ENCODE assay signal across 30 cellular contexts in the genomic region with DNA sequence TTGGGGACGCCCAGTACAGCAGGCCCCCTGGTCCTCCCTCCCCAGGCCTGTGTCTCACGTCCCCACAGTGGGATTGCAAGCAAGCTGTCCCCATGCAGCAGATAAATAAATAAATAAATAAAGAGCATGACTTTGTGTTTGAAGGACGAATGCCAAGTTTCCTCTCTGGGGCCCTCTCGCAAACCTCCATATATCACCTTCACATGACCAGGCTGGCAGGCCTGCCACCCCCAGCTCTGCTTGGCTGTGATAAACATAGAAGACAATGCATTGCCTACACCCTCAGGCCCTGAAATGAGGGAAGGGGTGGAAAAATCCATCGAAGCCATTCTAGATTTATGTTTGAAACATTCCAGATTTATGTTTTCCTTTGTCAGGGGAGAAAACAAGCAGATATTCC.
"Had no signal": no experiment of that assay in that cellular context is flagged by ENCODE, and none has a peak within 500 bp of the region (broad histone marks: within the 10 kb centered on the region; RNA-seq: fewer than 3 reads in every experiment).

No MANE protein-coding gene starts in this region.

- DNase-seq: activated B cell treated with CpG ODN at 0.5 μM for 24 hours; activated CD4-positive, alpha-beta memory T cell treated with anti-CD3 and anti-CD28 coated beads for 36 hours; activated CD4-positive, alpha-beta T cell treated with anti-CD3 and anti-CD28 coated beads for 4 hours; activated CD4-positive, alpha-beta T cell treated with anti-CD3 and anti-CD28 coated beads, Interleukin-2, amount 10 ng/mL, durations not matched to agents 24 days and 14 days; activated CD4-positive, alpha-beta T cell treated with anti-CD3 and anti-CD28 coated beads, Interleukin-2, amount 50 U/mL, for 1 hour; activated CD4-positive, alpha-beta T cell treated with anti-CD3 and anti-CD28 coated beads, Interleukin-2, amount 50 U/mL, for 4 hours; activated CD4-positive, CD25-positive, alpha-beta regulatory T cell treated with anti-CD3 and anti-CD28 coated beads, Interleukin-2, amount 50 U/mL, for 72 hours; activated CD8-positive, alpha-beta memory T cell treated with anti-CD3 and anti-CD28 coated beads, Interleukin-2, amount 50 U/mL, for 4 hours; activated CD8-positive, alpha-beta T cell treated with anti-CD3 and anti-CD28 coated beads for 36 hours; activated gamma-delta T cell treated with Interleukin-2 at 50 U/mL for 16 hours; activated naive CD4-positive, alpha-beta T cell; activated naive CD4-positive, alpha-beta T cell treated with anti-CD3 and anti-CD28 coated beads for 36 hours; activated naive CD4-positive, alpha-beta T cell treated with anti-CD3 and anti-CD28 coated beads, Interleukin-2, amount 50 U/mL, for 16 hours; activated naive CD8-positive, alpha-beta T cell treated with anti-CD3 and anti-CD28 coated beads for 36 hours; activated T-cell treated with anti-CD3 and anti-CD28 coated beads for 4 hours; activated T-cell treated with anti-CD3 and anti-CD28 coated beads, Interleukin-2, amount 50 U/mL, for 1 hour; activated T-cell treated with anti-CD3 and anti-CD28 coated beads, Interleukin-2, amount 50 U/mL, for 4 hours; activated T-cell treated with anti-CD3 and anti-CD28 coated beads, Interleukin-2, amount 50 U/mL, for 72 hours; adrenal gland; amniotic stem cell; aorta; body of pancreas; brain microvascular endothelial cell; caudate nucleus; cerebellar nuclear complex; T-cell; T-helper 2 cell; T-helper 9 cell had no signal

- ATAC-seq: activated CD8-positive, alpha-beta T cell treated with anti-CD3 and anti-CD28 coated beads for 36 hours; activated naive CD4-positive, alpha-beta T cell treated with anti-CD3 and anti-CD28 coated beads, Interleukin-2, amount 50 U/mL, for 72 hours; activated T-cell treated with anti-CD3 and anti-CD28 coated beads, Interleukin-2, amount 50 U/mL, for 4 hours; activated T-cell treated with anti-CD3 and anti-CD28 coated beads, Interleukin-2, amount 50 U/mL, for 72 hours; activated T-helper 17 cell treated with anti-CD3 and anti-CD28 coated beads, Interleukin-2, amount 50 U/mL, for 72 hours; body of pancreas; T-cell had no signal
